ENCODE assay signal across 14 cellular contexts in genomic region chr17:43988301-43988700, GRCh38.
A peak's percentile ranks its signal among the peaks of the same experiment; 100 is the strongest.
DNase-seq lines count a peak whose midpoint lies in the region; TF ChIP-seq lines count a peak whose summit lies in the region.
"Had no signal": no experiment of that assay in that cellular context is flagged by ENCODE, and none has a peak within 500 bp of the region (broad histone marks: within the 10 kb centered on the region; RNA-seq: fewer than 3 reads in every experiment).

No MANE protein-coding gene starts in this region.

- no peaks in the 10 kb centered on the region for H3K9me3 ChIP-seq in HEK293 (ENCODE audit: control insufficient read depth, insufficient read depth, low read depth, low read length)
- H3K9me3 ChIP-seq: A549, HAP-1 had no signal

- H3K4me1 ChIP-seq in HEK293 (ENCODE audit: control insufficient read depth, insufficient read depth, low read length), result no peaks in the 10 kb centered on the region; the same call in 1 of the 2 replicates
- H3K4me1 ChIP-seq: HAP-1 had no signal

- no peak for TF ChIP-seq CTCF in HEK293 (tag by site-specific recombination; IDR thresholded peaks at IDR 0.05)

- no peak overlapping the region for H3K4me3 ChIP-seq in HEK293 (ENCODE audit: low read depth, low read length)
- H3K4me3 ChIP-seq: A549, HAP-1 had no signal

- POLR2A ChIA-PET in HEK293 (lab: Yijun Ruan, JAX), result no interaction called here

- H3K27ac ChIP-seq in HEK293 (ENCODE audit: extremely low read depth, low read depth, low read length), result no peak overlapping the region
- H3K27ac ChIP-seq: A549, HL-60 had no signal

- no peaks in the 10 kb centered on the region for H3K36me3 ChIP-seq in HEK293 (ENCODE audit: control insufficient read depth in 2 of 2, insufficient read depth in 1 of 2, low read length in 2 of 2)
- H3K36me3 ChIP-seq: HAP-1 had no signal

- CTCF ChIA-PET in HEK293 (lab: Yijun Ruan, JAX), result interaction anchor here (0.6 to 2.5 kb wide), 5 partner anchors 37 to 320 kb away, joined by 3 to 15 read pairs (median 3); partner anchors contain the start of gene PPY

- DNase-seq in NCI-H187 treated with DMSO at 0.1 percent for 48 hours (lab: John Stamatoyannopoulos, UW) (peak; percentile 30), left kidney (ENCODE audit: low read depth, low spot score) (peak; percentile 33), T-helper 2 cell (no peak), cortex of kidney (lab: John Stamatoyannopoulos, UW) (no peak), SHP77 (lab: John Stamatoyannopoulos, UW) (no peak)
- DNase-seq: CD8-positive, alpha-beta T cell; COR-L47; DMS153; GF-D8; HFFc6 had no signal

TF ChIP-seq in HEK293, 187 proteins besides CTCF, POLR2A, EP300 and RAD21:
- TF ChIP-seq ZBTB20 (tag by site-specific recombination; IDR thresholded peaks at IDR 0.05) (peak; percentile 40; the same call in 1 of the 2 replicates), ZNF654 (tag by site-specific recombination; IDR thresholded peaks at IDR 0.05; ENCODE audit: low read depth) (no peak)

Comparison
In these comparisons a context has a peak if more than half of its experiments do, and no peak if none do; other contexts are left out.
1. DNase-seq: peak in NCI-H187 treated with DMSO at 0.1 percent for 48 hours (single experiment) and left kidney (single experiment); none in T-helper 2 cell (0 of 5), cortex of kidney (single experiment) and SHP77 (0 of 2).